In genomic region chr3:148534089-148534988, GRCh38 we compare ENCODE assay signal across 1 cellular context.
TF ChIP-seq lines count a peak whose summit lies in the region.

No MANE protein-coding gene starts in this region.

TF ChIP-seq in HepG2, 621 proteins besides CTCF, POLR2A, EP300 and RAD21 (continued from another document and continues in another):
- TF ChIP-seq THYN1 (CRISPR knock-in tag; IDR thresholded peaks at IDR 0.05; ENCODE audit: borderline replicate concordance, low read depth) (no peak), TEAD3 (CRISPR knock-in tag; optimal IDR thresholded peaks at IDR 0.05; ENCODE audit: borderline replicate concordance) (peak; percentile 88), ZBTB3 (CRISPR knock-in tag; IDR thresholded peaks at IDR 0.05; ENCODE audit: borderline replicate concordance, low read depth) (no peak), THAP8 (CRISPR knock-in tag; IDR thresholded peaks at IDR 0.05; ENCODE audit: borderline replicate concordance) (no peak), IRF1 (CRISPR knock-in tag; IDR thresholded peaks at IDR 0.05; ENCODE audit: low read depth) (no peak), ZNF138 (CRISPR knock-in tag; IDR thresholded peaks at IDR 0.05; ENCODE audit: low read depth) (no peak), MTA3 (CRISPR knock-in tag; IDR thresholded peaks at IDR 0.05) (no peak), MEF2D (CRISPR knock-in tag; IDR thresholded peaks at IDR 0.05) (0 out of 2 replicates have a peak, but pooled peaks have one; percentile 23), SSRP1 (CRISPR knock-in tag; IDR thresholded peaks at IDR 0.05) (no peak), DBP (CRISPR knock-in tag; IDR thresholded peaks at IDR 0.05; ENCODE audit: not compliant biosample characterization) (no peak), HNF4G (IDR thresholded peaks at IDR 0.05; ENCODE audit: borderline replicate concordance, low read depth, low read length) (peak; percentile 91), HNF4G (CRISPR knock-in tag; IDR thresholded peaks at IDR 0.05; ENCODE audit: borderline replicate concordance, low read depth) (no peak), ZNF510 (CRISPR knock-in tag; IDR thresholded peaks at IDR 0.05; ENCODE audit: low read depth) (no peak), BATF2 (CRISPR knock-in tag; IDR thresholded peaks at IDR 0.05) (no peak), ZBTB39 (CRISPR knock-in tag; IDR thresholded peaks at IDR 0.05) (no peak), EHMT2 (IDR thresholded peaks at IDR 0.05; ENCODE audit: borderline replicate concordance, low read depth, low read length) (0 out of 2 replicates have a peak, but pooled peaks have one; percentile 20), AHR (CRISPR knock-in tag; IDR thresholded peaks at IDR 0.05) (no peak), FOXP4 (CRISPR knock-in tag; IDR thresholded peaks at IDR 0.05) (no peak), ZBTB4 (CRISPR knock-in tag; IDR thresholded peaks at IDR 0.05; ENCODE audit: borderline replicate concordance) (no peak), ZNF598 (CRISPR knock-in tag; IDR thresholded peaks at IDR 0.05; ENCODE audit: borderline replicate concordance) (no peak), ZNF224 (CRISPR knock-in tag; IDR thresholded peaks at IDR 0.05) (no peak), TARDBP (CRISPR knock-in tag; IDR thresholded peaks at IDR 0.05) (no peak), LCORL (IDR thresholded peaks at IDR 0.05) (no peak), LCORL (CRISPR knock-in tag; IDR thresholded peaks at IDR 0.05) (no peak; the same call in none of the 2 replicates), CCAR2 (optimal IDR thresholded peaks at IDR 0.05; ENCODE audit: low read depth, low read length) (no peak), IRF9 (CRISPR knock-in tag; IDR thresholded peaks at IDR 0.05; ENCODE audit: borderline replicate concordance) (no peak), POLR2G (IDR thresholded peaks at IDR 0.05; ENCODE audit: low read depth, low read length) (no peak), U2AF1 (optimal IDR thresholded peaks at IDR 0.05; ENCODE audit: low read depth, low read length) (no peak), MAZ (IDR thresholded peaks at IDR 0.05; ENCODE audit: borderline replicate concordance, low read depth, low read length) (no peak), MAZ (CRISPR knock-in tag; IDR thresholded peaks at IDR 0.05; ENCODE audit: low read depth) (no peak), ZNF274 (CRISPR knock-in tag; IDR thresholded peaks at IDR 0.05) (no peak), MAFG (CRISPR knock-in tag; IDR thresholded peaks at IDR 0.05) (no peak), PCBP1 (IDR thresholded peaks at IDR 0.05; ENCODE audit: borderline replicate concordance, low read depth, low read length) (no peak), MTERF4 (CRISPR knock-in tag; IDR thresholded peaks at IDR 0.05) (no peak), BCL6 (CRISPR knock-in tag; IDR thresholded peaks at IDR 0.05) (peak; percentile 73), ATF7 (IDR thresholded peaks at IDR 0.05) (no peak), ATF7 (CRISPR knock-in tag; IDR thresholded peaks at IDR 0.05) (no peak), ZNF7 (CRISPR knock-in tag; IDR thresholded peaks at IDR 0.05) (peak; percentile 86), FOXC1 (CRISPR knock-in tag; IDR thresholded peaks at IDR 0.05; ENCODE audit: borderline replicate concordance) (no peak), ZNF33A (CRISPR knock-in tag; IDR thresholded peaks at IDR 0.05; ENCODE audit: borderline replicate concordance) (no peak), ZBTB7A (CRISPR knock-in tag; IDR thresholded peaks at IDR 0.05) (no peak), ADNP (CRISPR knock-in tag; IDR thresholded peaks at IDR 0.05) (no peak), MTA1 (CRISPR knock-in tag; IDR thresholded peaks at IDR 0.05; ENCODE audit: borderline replicate concordance) (no peak), AGO1 (IDR thresholded peaks at IDR 0.05; ENCODE audit: low read depth, low read length, poor library complexity, severe bottlenecking) (no peak), SMAD1 (CRISPR knock-in tag; IDR thresholded peaks at IDR 0.05; ENCODE audit: borderline replicate concordance, low read depth) (no peak), ZFP82 (CRISPR knock-in tag; IDR thresholded peaks at IDR 0.05; ENCODE audit: borderline replicate concordance) (no peak), HMG20B (CRISPR knock-in tag; conservative IDR thresholded peaks at IDR 0.05) (no peak), TAF1 (CRISPR knock-in tag; IDR thresholded peaks at IDR 0.05) (no peak), ZNF710 (CRISPR knock-in tag; IDR thresholded peaks at IDR 0.05; ENCODE audit: borderline replicate concordance) (no peak), HOXA5 (CRISPR knock-in tag; IDR thresholded peaks at IDR 0.05) (no peak), MYC (CRISPR knock-in tag; IDR thresholded peaks at IDR 0.05; ENCODE audit: borderline replicate concordance) (no peak), ZNF18 (CRISPR knock-in tag; IDR thresholded peaks at IDR 0.05; ENCODE audit: insufficient replicate concordance) (no peak), TSC22D2 (CRISPR knock-in tag; IDR thresholded peaks at IDR 0.05; ENCODE audit: borderline replicate concordance) (no peak), RBM22 (optimal IDR thresholded peaks at IDR 0.05; ENCODE audit: low read length) (no peak), ZFP41 (CRISPR knock-in tag; IDR thresholded peaks at IDR 0.05; ENCODE audit: borderline replicate concordance) (no peak), ZNF777 (CRISPR knock-in tag; IDR thresholded peaks at IDR 0.05) (no peak)
